ENCODE assay signal across 8 cellular contexts in genomic region chr7:28685660-28686417, GRCh38.
DNase-seq lines count a peak whose midpoint lies in the region; ATAC-seq and TF ChIP-seq lines count a peak whose summit lies in the region.

No MANE protein-coding gene starts in this region.

- no peak overlapping the region for H4K91ac ChIP-seq in mesenchymal stem cell (ENCODE audit: low read length)

- peak overlapping the region; percentile 74 for H3K4me2 ChIP-seq in mesenchymal stem cell (ENCODE audit: low read length, poor library complexity, severe bottlenecking)

- H3K14ac ChIP-seq in mesenchymal stem cell (ENCODE audit: low read length in 2 of 2) = no peak overlapping the region

- no peak overlapping the region for H4K8ac ChIP-seq in mesenchymal stem cell (ENCODE audit: low read length)

- CTCF ChIA-PET in BJ (lab: Yijun Ruan, JAX) = interaction anchor here (0.5 to 1.3 kb wide), 4 partner anchors 38 to 226 kb away, joined by 3 to 6 read pairs (median 3); no protein-coding TSS in a partner anchor

- DNase-seq in BJ (ENCODE audit: low read depth) (peak; percentile 99), M059J (ENCODE audit: low read depth) (peak; percentile 100), SKM-1 (lab: John Stamatoyannopoulos, UW; ENCODE audit: unreplicated experiment) (peak; percentile 92), erythroblast (lab: John Stamatoyannopoulos, UW) (peak; percentile 43 to 82), mesenchymal stem cell (peak; percentile 99), testis (peak; percentile 91)

- H3K4me3 ChIP-seq in BJ (ENCODE audit: low read depth, low read length) = peak overlapping the region; percentile 43
- peak overlapping the region in 1 of 2 experiments; percentile 81 for H3K4me3 ChIP-seq in mesenchymal stem cell (ENCODE audit: insufficient read depth in 1 of 2, low read depth in 1 of 2, low read length in 2 of 2)
- H3K4me3 ChIP-seq in testis = peak overlapping the region; percentile 4 to 40

- no peak overlapping the region for H3K4ac ChIP-seq in mesenchymal stem cell (ENCODE audit: low read depth in 1 of 2, low read length in 2 of 2)

- TF ChIP-seq POLR2A in erythroblast (IDR thresholded peaks at IDR 0.05; ENCODE audit: low read length) = no peak
- no peak for TF ChIP-seq POLR2A in testis (IDR thresholded peaks at IDR 0.05)

- POLR2A ChIA-PET in BJ (lab: Charles Lee) = interaction anchor here (0.7 kb wide), 1 partner anchor 113 kb away, joined by 4 read pairs; no protein-coding TSS in a partner anchor

- under 1% methylated on average over 14 of the region's 15 CpGs for WGBS in mesenchymal stem cell
- 17 to 20% methylated on average over 15 of the region's 15 CpGs for WGBS in testis, 2 donors

- no peak for TF ChIP-seq CTCF in BJ (IDR thresholded peaks at IDR 0.05; ENCODE audit: insufficient read depth, low read depth, low read length)
- no peak for TF ChIP-seq CTCF in testis (IDR thresholded peaks at IDR 0.05)

- H2BK15ac ChIP-seq in mesenchymal stem cell (ENCODE audit: low read depth, poor library complexity, severe bottlenecking) = no peak overlapping the region

- ATAC-seq in GM21447 (IDR thresholded peaks at IDR 0.05; ENCODE audit: unreplicated experiment) = peak; percentile 73
- no peak for ATAC-seq in HG03139 (IDR thresholded peaks at IDR 0.05; ENCODE audit: unreplicated experiment)

- no peak overlapping the region for H2BK12ac ChIP-seq in mesenchymal stem cell (ENCODE audit: low read length in 2 of 2)

- peaks cover 7% of the 10 kb centered on the region for H3K79me1 ChIP-seq in mesenchymal stem cell (replicated peaks; ENCODE audit: low read length, poor library complexity, severe bottlenecking)

- peak overlapping the region; percentile 5 to 72 for H3K18ac ChIP-seq in mesenchymal stem cell (ENCODE audit: low read depth in 1 of 2, low read length in 2 of 2)

- H2BK120ac ChIP-seq in mesenchymal stem cell (ENCODE audit: low read depth, low read length) = peak overlapping the region; percentile 50

- H3K36me3 ChIP-seq in BJ (ENCODE audit: control insufficient read depth, insufficient read depth, low read length) (no peaks in the 10 kb centered on the region), mesenchymal stem cell (ENCODE audit: control insufficient read depth in 1 of 2, insufficient read depth in 2 of 2, low read depth in 1 of 2, low read length in 2 of 2) (peaks cover 4 to 6% of the 10 kb centered on the region in 2 experiments), testis (ENCODE audit: low read depth, missing control alignments) (no peaks in the 10 kb centered on the region)

- H3K4me1 ChIP-seq in mesenchymal stem cell (ENCODE audit: control insufficient read depth, insufficient read depth, low read depth, low read length) (peaks cover 22% of the 10 kb centered on the region), testis (peaks cover 4% of the 10 kb centered on the region)

- peak overlapping the region; percentile 59 for H2AK5ac ChIP-seq in mesenchymal stem cell (ENCODE audit: low read length, severe bottlenecking)

- no peaks in the 10 kb centered on the region for H3K27me3 ChIP-seq in BJ (ENCODE audit: control insufficient read depth, insufficient read depth, low read length)
- no peaks in the 10 kb centered on the region for H3K27me3 ChIP-seq in mesenchymal stem cell (ENCODE audit: control insufficient read depth in 1 of 2, insufficient read depth in 1 of 2, low read length in 2 of 2)
- H3K27me3 ChIP-seq in testis = no peaks in the 10 kb centered on the region

- peak overlapping the region; percentile 99 for H3K27ac ChIP-seq in mesenchymal stem cell (ENCODE audit: low read length, poor library complexity, severe bottlenecking)
- peak overlapping the region in 1 of 2 donors; percentile 54 for H3K27ac ChIP-seq in testis

- H3K9ac ChIP-seq in mesenchymal stem cell (ENCODE audit: low read length) = peak overlapping the region; percentile 99

- H2BK5ac ChIP-seq in mesenchymal stem cell (ENCODE audit: low read depth, low read length, poor library complexity, severe bottlenecking) = peak overlapping the region; percentile 92

- H3K23ac ChIP-seq in mesenchymal stem cell (ENCODE audit: low read length in 2 of 2) = no peak overlapping the region

- H2AFZ ChIP-seq in mesenchymal stem cell (ENCODE audit: low read depth, low read length) = no peak overlapping the region

- intact Hi-C loops in testis (cut with DNase I; ENCODE audit: low total_unique reads) = no loop called here

- H3K9me3 ChIP-seq in mesenchymal stem cell (ENCODE audit: control insufficient read depth, low read length) (no peaks in the 10 kb centered on the region), testis (no peaks in the 10 kb centered on the region)
